Comparison of ENCODE assay signal across 8 cellular contexts in genomic region chr3:46931631-46932441, GRCh38. TPM values are rescaled to one million over a fixed set of nuclear protein-coding genes. Genes with fewer than 3 reads are reported as not detected.
DNase-seq lines count a peak whose midpoint lies in the region; ATAC-seq lines count a peak whose summit lies in the region.

No MANE protein-coding gene starts in this region.

- no peaks in the 10 kb centered on the region for H3K27me3 Mint-ChIP-seq in activated naive CD8-positive, alpha-beta T cell

- no peak overlapping the region for H3K4me3 ChIP-seq in right cardiac atrium (ENCODE audit: low read length)

- peak overlapping the region; percentile 44 for H3K27ac ChIP-seq in KOPT-K1 (ENCODE audit: low read depth, low read length, poor library complexity, severe bottlenecking)
- H3K27ac ChIP-seq in right cardiac atrium (ENCODE audit: low read length) = peak overlapping the region; percentile 75

- H3K36me3 Mint-ChIP-seq in activated naive CD8-positive, alpha-beta T cell = peaks cover 6% of the 10 kb centered on the region

- intact Hi-C loops in right cardiac atrium (cut with DNase I) = no loop called here

- ATAC-seq in right cardiac atrium (peak in 1 of 2 donors; percentile 14), GM18907 (IDR thresholded peaks at IDR 0.05; ENCODE audit: unreplicated experiment) (no peak)
- peak; percentile 5 for ATAC-seq in stimulated activated naive CD8-positive, alpha-beta T cell treated with anti-CD3 and anti-CD28 coated beads, Interleukin-15, Interleukin-2, amounts not matched to agents 100 U/mL and 50 U/mL, for 24 hours

- DNase-seq in AG08395 (ENCODE audit: low spot score) = peak; percentile 29
- peak in 2 of 3 donors; percentile 84 to 86 for DNase-seq in right cardiac atrium
- no peak for DNase-seq in stimulated activated naive CD8-positive, alpha-beta T cell treated with anti-CD3 and anti-CD28 coated beads, Interleukin-15, Interleukin-2, amounts not matched to agents 100 U/mL and 50 U/mL, for 24 hours
- no peak for DNase-seq in stimulated activated CD4-positive, alpha-beta T cell treated with anti-CD3 and anti-CD28 coated beads, Interleukin-4, amount 100 ng/mL, for 1 hour
- no peak for DNase-seq in NCI-H1930 (lab: John Stamatoyannopoulos, UW)

- H3K27me3 ChIP-seq in right cardiac atrium (ENCODE audit: control insufficient read depth, insufficient read depth) = no peaks in the 10 kb centered on the region

- H3K4me1 ChIP-seq in right cardiac atrium (ENCODE audit: control insufficient read depth, insufficient read depth, low read length) = peaks cover 57% of the 10 kb centered on the region

- peaks cover 73% of the 10 kb centered on the region for H3K36me3 ChIP-seq in KOPT-K1 (ENCODE audit: insufficient read depth, low read length)

- WGBS in right cardiac atrium = 32% methylated on average over 6 of the region's 6 CpGs

- peaks cover 69% of the 10 kb centered on the region for H3K4me1 Mint-ChIP-seq in activated naive CD8-positive, alpha-beta T cell (ENCODE audit: low read depth)

- H3K9me3 ChIP-seq in KOPT-K1 (ENCODE audit: insufficient read depth, low read length, poor library complexity, severe bottlenecking) (peaks cover 24% of the 10 kb centered on the region), right cardiac atrium (ENCODE audit: control insufficient read depth, low read length) (no peaks in the 10 kb centered on the region)

- H3K4me3 Mint-ChIP-seq in activated naive CD8-positive, alpha-beta T cell = no peak overlapping the region

- no peaks in the 10 kb centered on the region for H3K9me3 Mint-ChIP-seq in activated naive CD8-positive, alpha-beta T cell (ENCODE audit: low read depth)

- peak overlapping the region; percentile 54 for H3K27ac Mint-ChIP-seq in activated naive CD8-positive, alpha-beta T cell

RNA-seq across cellular contexts. Expression of gene CCDC12, which starts 44.7 kb away (rescaled TPM):
- total RNA-seq in right cardiac atrium = 10 to 100 TPM; 31.2 to 37.7 (median 34.2) TPM
- polyA plus RNA-seq in right cardiac atrium = 58.0 TPM

RNA-seq across cellular contexts. Expression of gene NBEAL2, which starts 47.6 kb away (rescaled TPM):
- total RNA-seq in right cardiac atrium = 10 to 100 TPM; 15.9 to 20.1 (median 17.3) TPM
- 13.7 TPM for polyA plus RNA-seq in right cardiac atrium

RNA-seq across cellular contexts. Expression of gene PTH1R, which starts 54.3 kb away (rescaled TPM):
- 10 to 100 TPM in 3 of 4 donors, 1 to 10 TPM in 1; 9.3 to 15.6 (median 12.6) TPM for total RNA-seq in right cardiac atrium
- 18.5 TPM for polyA plus RNA-seq in right cardiac atrium

Comparison
In these comparisons a context has a peak if more than half of its experiments do, and no peak if none do; other contexts are left out.
1. DNase-seq: peak in AG08395 (single experiment) and right cardiac atrium (2 of 3); none in stimulated activated naive CD8-positive, alpha-beta T cell treated with anti-CD3 and anti-CD28 coated beads, Interleukin-15, Interleukin-2, amounts not matched to agents 100 U/mL and 50 U/mL, for 24 hours (single experiment), stimulated activated CD4-positive, alpha-beta T cell treated with anti-CD3 and anti-CD28 coated beads, Interleukin-4, amount 100 ng/mL, for 1 hour (single experiment) and NCI-H1930 (0 of 2).